ENCODE assay signal across 23 cellular contexts in the genomic region with DNA sequence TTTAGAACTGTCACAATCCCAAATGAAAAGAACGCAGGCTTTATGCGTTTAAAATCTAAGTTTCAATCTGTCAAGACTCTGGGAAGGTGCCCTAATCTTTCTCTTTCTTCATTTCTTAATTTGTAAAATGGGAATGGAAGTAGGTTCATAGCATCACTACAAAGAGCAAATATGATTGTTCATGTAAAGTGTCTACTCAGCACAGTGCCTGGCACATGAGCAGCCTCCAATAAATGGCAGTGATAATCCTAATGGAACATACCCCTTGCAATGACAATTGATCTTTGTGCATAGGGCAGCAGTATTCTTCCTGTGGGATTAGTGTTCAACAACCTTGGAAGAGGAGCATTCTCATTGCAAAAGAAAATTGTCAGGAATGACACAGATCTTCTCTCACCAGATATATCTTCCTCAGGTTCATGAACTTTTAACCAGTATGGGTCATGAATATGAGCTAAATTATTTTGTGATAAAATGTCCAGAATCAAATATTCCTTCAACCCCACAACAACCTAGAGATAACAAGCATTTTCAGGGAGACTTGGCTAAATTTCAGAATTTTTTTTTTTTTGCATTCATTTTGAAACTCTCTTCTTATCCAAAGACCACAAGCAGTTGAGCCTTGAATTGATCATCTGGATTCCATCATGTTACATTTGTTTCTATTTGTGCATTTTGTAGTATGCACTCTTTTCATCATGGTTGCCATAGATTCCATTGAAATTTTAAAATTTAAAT.
"Had no signal": no experiment of that assay in that cellular context is flagged by ENCODE, and none has a peak within 500 bp of the region (broad histone marks: within the 10 kb centered on the region; RNA-seq: fewer than 3 reads in every experiment).

No MANE protein-coding gene starts in this region.

- H3K27me3 ChIP-seq: brain microvascular endothelial cell had no signal

- DNase-seq: activated CD4-positive, alpha-beta memory T cell treated with anti-CD3 and anti-CD28 coated beads for 36 hours; activated CD4-positive, alpha-beta T cell treated with anti-CD3 and anti-CD28 coated beads, Interleukin-2, amount 10 ng/mL, durations not matched to agents 7 days and 5 days; activated CD4-positive, CD25-positive, alpha-beta regulatory T cell; activated CD8-positive, alpha-beta memory T cell treated with anti-CD3 and anti-CD28 coated beads for 24 hours; activated gamma-delta T cell; activated naive CD4-positive, alpha-beta T cell treated with anti-CD3 and anti-CD28 coated beads for 36 hours; activated T-cell treated with anti-CD3 and anti-CD28 coated beads, Interleukin-2, amount 50 U/mL, for 4 hours; brain microvascular endothelial cell; NCI-H1092; NCI-H1417; NCI-H1930; NCI-H2171 treated with DMSO at 0.1 percent for 48 hours; NCI-H345; NCI-H510A; NCI-H526 treated with DMSO at 0.1 percent for 48 hours; NCI-H82; SIG-M5; T-helper 1 cell had no signal

- H3K27ac ChIP-seq: brain microvascular endothelial cell, cardiac muscle cell, KMS-11, VCaP had no signal

- H3K36me3 ChIP-seq: brain microvascular endothelial cell, cardiac muscle cell had no signal

- H3K4me1 Mint-ChIP-seq: activated CD4-positive, alpha-beta T cell treated with anti-CD3 and anti-CD28 coated beads, Interleukin-2, amount 10 ng/mL, durations not matched to agents 7 days and 5 days; activated T-helper 17 cell treated with anti-CD3 and anti-CD28 coated beads, Interleukin-2, amount 50 U/mL, for 72 hours had no signal

- H3K4me3 ChIP-seq: cardiac muscle cell had no signal

- H3K27me3 Mint-ChIP-seq: activated CD4-positive, alpha-beta memory T cell treated with anti-CD3 and anti-CD28 coated beads for 36 hours; activated CD4-positive, alpha-beta T cell treated with anti-CD3 and anti-CD28 coated beads, Interleukin-2, amount 10 ng/mL, durations not matched to agents 7 days and 5 days; activated naive CD8-positive, alpha-beta T cell; activated T-helper 17 cell treated with anti-CD3 and anti-CD28 coated beads, Interleukin-2, amount 50 U/mL, for 72 hours had no signal

- ATAC-seq: activated T-cell treated with anti-CD3 and anti-CD28 coated beads, Interleukin-2, amount 50 U/mL, for 4 hours; activated T-helper 17 cell treated with anti-CD3 and anti-CD28 coated beads, Interleukin-2, amount 50 U/mL, for 72 hours had no signal

- H3K27ac Mint-ChIP-seq: activated CD4-positive, alpha-beta memory T cell treated with anti-CD3 and anti-CD28 coated beads for 36 hours; activated CD4-positive, alpha-beta T cell treated with anti-CD3 and anti-CD28 coated beads, Interleukin-2, amount 10 ng/mL, durations not matched to agents 7 days and 5 days; activated naive CD4-positive, alpha-beta T cell treated with anti-CD3 and anti-CD28 coated beads for 36 hours; activated naive CD8-positive, alpha-beta T cell; activated T-helper 17 cell treated with anti-CD3 and anti-CD28 coated beads, Interleukin-2, amount 50 U/mL, for 72 hours had no signal

- H3K4me3 Mint-ChIP-seq: activated CD4-positive, alpha-beta memory T cell treated with anti-CD3 and anti-CD28 coated beads for 36 hours; activated CD4-positive, alpha-beta T cell treated with anti-CD3 and anti-CD28 coated beads, Interleukin-2, amount 10 ng/mL, durations not matched to agents 7 days and 5 days; activated naive CD4-positive, alpha-beta T cell treated with anti-CD3 and anti-CD28 coated beads for 36 hours; activated naive CD8-positive, alpha-beta T cell; activated T-cell treated with anti-CD3 and anti-CD28 coated beads, Interleukin-2, amount 50 U/mL, for 4 hours; activated T-helper 17 cell treated with anti-CD3 and anti-CD28 coated beads, Interleukin-2, amount 50 U/mL, for 72 hours had no signal

- H3K36me3 Mint-ChIP-seq: activated CD4-positive, alpha-beta memory T cell treated with anti-CD3 and anti-CD28 coated beads for 36 hours; activated naive CD8-positive, alpha-beta T cell had no signal

- H3K9me3 Mint-ChIP-seq: activated CD4-positive, alpha-beta memory T cell treated with anti-CD3 and anti-CD28 coated beads for 36 hours; activated CD4-positive, alpha-beta T cell treated with anti-CD3 and anti-CD28 coated beads, Interleukin-2, amount 10 ng/mL, durations not matched to agents 7 days and 5 days; activated naive CD4-positive, alpha-beta T cell treated with anti-CD3 and anti-CD28 coated beads for 36 hours had no signal
